ENCODE assay signal across 21 cellular contexts in the genomic region with DNA sequence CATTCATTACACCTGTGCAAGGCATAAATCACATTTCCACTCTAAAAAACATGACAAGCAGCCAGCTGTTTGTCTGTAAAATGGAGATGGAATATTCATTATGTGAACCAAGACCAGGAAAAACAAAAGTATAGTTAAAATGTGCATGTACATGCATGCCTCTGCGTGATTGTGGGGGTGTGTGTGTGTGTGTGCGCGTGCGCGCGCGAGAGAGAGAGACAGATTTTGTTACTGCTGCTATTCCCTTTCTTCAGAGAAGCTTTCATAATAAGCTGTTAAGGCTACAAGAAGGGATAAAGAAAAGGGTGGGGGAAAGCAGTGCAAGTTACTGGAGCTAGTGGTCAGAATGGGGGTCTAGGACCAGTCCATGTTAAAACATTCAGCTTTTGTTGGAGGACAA.
DNase-seq lines count a peak whose midpoint lies in the region; ATAC-seq, FAIRE-seq and TF ChIP-seq lines count a peak whose summit lies in the region.
"Had no signal": no experiment of that assay in that cellular context is flagged by ENCODE, and none has a peak within 500 bp of the region (broad histone marks: within the 10 kb centered on the region; RNA-seq: fewer than 3 reads in every experiment).

No MANE protein-coding gene starts in this region.

- H3K27ac ChIP-seq in keratinocyte (ENCODE audit: control insufficient read depth, insufficient read depth, low read length) = no peak overlapping the region
- H3K27ac ChIP-seq: PC-9, SJSA1 had no signal

- H3K4me1 Mint-ChIP-seq in activated T-cell treated with anti-CD3 and anti-CD28 coated beads, Interleukin-2, amount 50 U/mL, for 4 hours (ENCODE audit: low read depth) = no peaks in the 10 kb centered on the region
- H3K4me1 Mint-ChIP-seq: T-cell had no signal

- DNase-seq in NCI-H187 (lab: John Stamatoyannopoulos, UW) = peak; percentile 21 to 32
- no peak for DNase-seq in NCI-H187 treated with DMSO at 0.1 percent for 48 hours (lab: John Stamatoyannopoulos, UW)
- DNase-seq in LHCN-M2 (ENCODE audit: low read depth) = peak; percentile 11
- peak; percentile 60 for DNase-seq in bronchial epithelial cell (ENCODE audit: low read depth)
- no peak for DNase-seq in keratinocyte (ENCODE audit: low read depth, low spot score)
- DNase-seq in activated T-cell treated with anti-CD3 and anti-CD28 coated beads, Interleukin-2, amount 50 U/mL, for 4 hours = no peak
- DNase-seq in HK-2 (ENCODE audit: unreplicated experiment) = no peak
- DNase-seq in RPMI8226 = no peak
- DNase-seq: 8988T, Calu3, DMS153, DND-41, H7, KBM-7, MM.1S, NCI-H1930, NCI-H774, PC-9, Right ventricle myocardium superior, T-cell had no signal

- H4K20me1 ChIP-seq in keratinocyte (ENCODE audit: control insufficient read depth, extremely low read depth, insufficient read depth, low read length) = no peaks in the 10 kb centered on the region

- FAIRE-seq in bronchial epithelial cell (lab: Jason Lieb, UNC) = peak; percentile 100
- peak; percentile 79 for FAIRE-seq in keratinocyte (lab: Jason Lieb, UNC)

- no peak for TF ChIP-seq CTCF in bronchial epithelial cell (IDR thresholded peaks at IDR 0.05; ENCODE audit: insufficient read depth, low read length, severe bottlenecking)
- TF ChIP-seq CTCF in keratinocyte (optimal IDR thresholded peaks at IDR 0.05 in 1 of 3, IDR thresholded peaks at IDR 0.05 in 1 of 3, conservative IDR thresholded peaks at IDR 0.05 in 1 of 3; ENCODE audit: extremely low read depth in 1 of 3, insufficient read depth in 2 of 3, low read length in 3 of 3) = no peak

- ATAC-seq in activated T-cell treated with anti-CD3 and anti-CD28 coated beads, Interleukin-2, amount 50 U/mL, for 4 hours = no peak
- ATAC-seq: T-cell had no signal

- no peaks in the 10 kb centered on the region for H3K79me2 ChIP-seq in keratinocyte (ENCODE audit: control insufficient read depth, insufficient read depth, low read length)

- dilution Hi-C loops in keratinocyte (cut with MboI; ENCODE audit: extremely low pct_ligation_motif_present, low sequenced_read_pairs) = no loop called here

- H3K4me2 ChIP-seq in keratinocyte (ENCODE audit: control insufficient read depth, extremely low read depth, insufficient read depth, low read depth, low read length) = no peak overlapping the region
- H3K4me2 ChIP-seq: PC-9 had no signal

- H3K36me3 Mint-ChIP-seq in activated T-cell treated with anti-CD3 and anti-CD28 coated beads, Interleukin-2, amount 50 U/mL, for 4 hours (ENCODE audit: insufficient read depth) = no peaks in the 10 kb centered on the region
- H3K36me3 Mint-ChIP-seq: T-cell had no signal

- H3K4me3 Mint-ChIP-seq in activated T-cell treated with anti-CD3 and anti-CD28 coated beads, Interleukin-2, amount 50 U/mL, for 4 hours = no peak overlapping the region
- H3K4me3 Mint-ChIP-seq: T-cell had no signal

- no peak overlapping the region for H3K9ac ChIP-seq in keratinocyte (ENCODE audit: control insufficient read depth, extremely low read depth, insufficient read depth, low read length)

- H3K9me3 Mint-ChIP-seq in activated T-cell treated with anti-CD3 and anti-CD28 coated beads, Interleukin-2, amount 50 U/mL, for 4 hours = peaks cover 8% of the 10 kb centered on the region

- H3K27me3 Mint-ChIP-seq in activated T-cell treated with anti-CD3 and anti-CD28 coated beads, Interleukin-2, amount 50 U/mL, for 4 hours (ENCODE audit: low read depth) = no peaks in the 10 kb centered on the region
- H3K27me3 Mint-ChIP-seq: T-cell had no signal

- H3K27me3 ChIP-seq in bronchial epithelial cell (ENCODE audit: control insufficient read depth, insufficient read depth, low read length) = no peaks in the 10 kb centered on the region
- no peaks in the 10 kb centered on the region for H3K27me3 ChIP-seq in keratinocyte (ENCODE audit: control insufficient read depth, extremely low read depth, insufficient read depth, low read length)
- H3K27me3 ChIP-seq: SJSA1 had no signal

- H2AFZ ChIP-seq in keratinocyte (ENCODE audit: control insufficient read depth, low read length) = no peak overlapping the region

- no peaks in the 10 kb centered on the region for H3K9me3 ChIP-seq in keratinocyte (ENCODE audit: control insufficient read depth, low read depth, low read length)
- H3K9me3 ChIP-seq: SJSA1 had no signal

- H3K4me1 ChIP-seq in keratinocyte (ENCODE audit: control insufficient read depth, extremely low read depth, insufficient read depth, low read length) = no peaks in the 10 kb centered on the region
- H3K4me1 ChIP-seq: SJSA1 had no signal

- H3K36me3 ChIP-seq in bronchial epithelial cell (ENCODE audit: control insufficient read depth, insufficient read depth, low read length) (no peaks in the 10 kb centered on the region), keratinocyte (ENCODE audit: control insufficient read depth in 2 of 2, extremely low read depth in 1 of 2, insufficient read depth in 2 of 2, low read length in 2 of 2) (no peaks in the 10 kb centered on the region)
- H3K36me3 ChIP-seq: SJSA1 had no signal

- no peaks in the 10 kb centered on the region for H3K9me1 ChIP-seq in keratinocyte (ENCODE audit: control insufficient read depth, extremely low read depth, insufficient read depth, low read length)

- no peak overlapping the region for H3K4me3 ChIP-seq in bronchial epithelial cell (ENCODE audit: low read depth, low read length)
- H3K4me3 ChIP-seq in keratinocyte (ENCODE audit: control insufficient read depth in 2 of 3, extremely low read depth in 1 of 3, insufficient read depth in 2 of 3, low read depth in 1 of 3, low read length in 3 of 3) = no peak overlapping the region
- H3K4me3 ChIP-seq: PC-9, SJSA1 had no signal

Comparison
In these comparisons a context has a peak if more than half of its experiments do, and no peak if none do; other contexts are left out.
1. DNase-seq: peak in NCI-H187 (2 of 2), LHCN-M2 (single experiment) and bronchial epithelial cell (single experiment); none in NCI-H187 treated with DMSO at 0.1 percent for 48 hours (single experiment), keratinocyte (single experiment), activated T-cell treated with anti-CD3 and anti-CD28 coated beads, Interleukin-2, amount 50 U/mL, for 4 hours (single experiment), HK-2 (single experiment) and RPMI8226 (single experiment).